19 cellular contexts compared by ENCODE assay signal in the genomic region with DNA sequence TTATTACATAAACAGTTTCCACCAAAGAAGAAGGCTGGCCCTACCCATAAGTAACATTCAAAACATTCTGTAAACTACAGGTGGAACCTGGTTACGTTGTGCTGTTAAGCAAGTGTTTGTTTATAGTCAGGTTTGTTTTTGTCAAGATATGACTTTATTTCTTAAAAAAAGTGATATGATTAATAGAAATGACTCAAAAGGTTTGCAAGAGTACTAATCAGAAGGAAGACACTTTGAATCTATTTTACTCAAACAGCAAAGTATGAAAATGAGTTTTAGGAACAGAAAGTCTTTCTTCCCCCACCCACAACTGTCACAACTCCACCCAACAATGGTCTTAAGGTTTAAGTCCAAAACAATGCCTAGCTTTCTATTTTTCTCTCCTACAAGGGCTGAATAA.
DNase-seq lines count a peak whose midpoint lies in the region; ATAC-seq and TF ChIP-seq lines count a peak whose summit lies in the region.
"Had no signal": no experiment of that assay in that cellular context is flagged by ENCODE, and none has a peak within 500 bp of the region (broad histone marks: within the 10 kb centered on the region; RNA-seq: fewer than 3 reads in every experiment).

No MANE protein-coding gene starts in this region.

- no peaks in the 10 kb centered on the region for H3K36me3 Mint-ChIP-seq in activated naive CD8-positive, alpha-beta T cell treated with anti-CD3 and anti-CD28 coated beads, Interleukin-2, amount 50 U/mL, for 24 hours (ENCODE audit: low read depth)

- H3K36me3 ChIP-seq in GM06990 (ENCODE audit: control insufficient read depth, insufficient read depth, low read length) (no peaks in the 10 kb centered on the region), PC-9 (ENCODE audit: low read depth) (0 out of 2 replicates have a peak, but pooled peaks cover 6% of the 10 kb centered on the region), esophagus squamous epithelium (no peaks in the 10 kb centered on the region)
- H3K36me3 ChIP-seq: cardiac muscle cell, SJCRH30, stomach had no signal

- H3K27me3 Mint-ChIP-seq in activated naive CD8-positive, alpha-beta T cell treated with anti-CD3 and anti-CD28 coated beads, Interleukin-2, amount 50 U/mL, for 24 hours: peaks cover 2% of the 10 kb centered on the region
- H3K27me3 Mint-ChIP-seq: CD4-positive, alpha-beta T cell had no signal

- H3K27ac Mint-ChIP-seq in activated naive CD8-positive, alpha-beta T cell treated with anti-CD3 and anti-CD28 coated beads, Interleukin-2, amount 50 U/mL, for 24 hours: no peak overlapping the region
- H3K27ac Mint-ChIP-seq: CD4-positive, alpha-beta T cell had no signal

- H3K27ac ChIP-seq in PC-9: peak overlapping the region; percentile 62
- no peak overlapping the region for H3K27ac ChIP-seq in esophagus squamous epithelium
- H3K27ac ChIP-seq: cardiac muscle cell, SJCRH30, stomach had no signal

- H3K4me1 Mint-ChIP-seq in activated naive CD8-positive, alpha-beta T cell treated with anti-CD3 and anti-CD28 coated beads, Interleukin-2, amount 50 U/mL, for 24 hours: no peaks in the 10 kb centered on the region

- intact Hi-C loops in PC-9 (cut with micrococcal nuclease; ENCODE audit: unreplicated experiment): loop anchor here (1.0 to 5.0 kb wide), 4 partner anchors 20 to 352 kb away; no protein-coding TSS in a partner anchor
- intact Hi-C loops in esophagus squamous epithelium (cut with DNase I): no loop called here

- H3K27me3 ChIP-seq in GM06990 (replicated peaks; ENCODE audit: control insufficient read depth, insufficient read depth, low read length) (no peaks in the 10 kb centered on the region), PC-9 (ENCODE audit: insufficient read depth, low read depth) (no peaks in the 10 kb centered on the region), esophagus squamous epithelium (no peaks in the 10 kb centered on the region)
- H3K27me3 ChIP-seq: cardiac muscle cell, SJCRH30, stomach had no signal

- no peak for TF ChIP-seq POLR2A in esophagus squamous epithelium (IDR thresholded peaks at IDR 0.05)

- peaks cover 17% of the 10 kb centered on the region for H3F3A ChIP-seq in PC-9 (ENCODE audit: insufficient read depth, low read depth)

- H3K4me3 Mint-ChIP-seq in activated naive CD8-positive, alpha-beta T cell treated with anti-CD3 and anti-CD28 coated beads, Interleukin-2, amount 50 U/mL, for 24 hours: no peak overlapping the region
- H3K4me3 Mint-ChIP-seq: CD4-positive, alpha-beta T cell had no signal

- no TSS peak for BruUV-seq in PC-9 (replicated peaks; lab: Mats Ljungman, UMichigan)

- no peaks in the 10 kb centered on the region for H3K9me3 Mint-ChIP-seq in activated naive CD8-positive, alpha-beta T cell treated with anti-CD3 and anti-CD28 coated beads, Interleukin-2, amount 50 U/mL, for 24 hours
- H3K9me3 Mint-ChIP-seq: CD4-positive, alpha-beta T cell had no signal

- ATAC-seq in GM19455 (IDR thresholded peaks at IDR 0.05; ENCODE audit: unreplicated experiment): peak; percentile 63
- ATAC-seq in HG03045 (IDR thresholded peaks at IDR 0.05; ENCODE audit: unreplicated experiment): peak; percentile 49
- no peak for ATAC-seq in activated naive CD8-positive, alpha-beta T cell treated with anti-CD3 and anti-CD28 coated beads, Interleukin-2, amount 50 U/mL, for 24 hours
- ATAC-seq: right cardiac atrium had no signal

- H3K9me3 ChIP-seq in PC-9 (ENCODE audit: insufficient read depth, low read depth): peaks cover 25% of the 10 kb centered on the region
- no peaks in the 10 kb centered on the region for H3K9me3 ChIP-seq in esophagus squamous epithelium
- H3K9me3 ChIP-seq: SJCRH30, stomach had no signal

- no peak for TF ChIP-seq CTCF in GM06990 (IDR thresholded peaks at IDR 0.05; ENCODE audit: insufficient read depth, low read length, poor library complexity, severe bottlenecking)
- TF ChIP-seq CTCF in PC-9 (conservative IDR thresholded peaks at IDR 0.05): no peak
- no peak for TF ChIP-seq CTCF in esophagus squamous epithelium (IDR thresholded peaks at IDR 0.05)

- H3K4me3 ChIP-seq in GM06990 (replicated peaks; ENCODE audit: low read depth, low read length) (no peak overlapping the region), PC-9 (no peak overlapping the region), esophagus squamous epithelium (no peak overlapping the region)
- H3K4me3 ChIP-seq: cardiac muscle cell, SJCRH30, stomach had no signal

- CTCF ChIA-PET in PC-9 (lab: Charles Lee): interaction anchor here (0.7 kb wide), 1 partner anchor 21 kb away, joined by 3 read pairs; no protein-coding TSS in a partner anchor

- H3K79me2 ChIP-seq in PC-9 (ENCODE audit: low read depth): no peaks in the 10 kb centered on the region

- no peaks in the 10 kb centered on the region for H4K20me1 ChIP-seq in PC-9 (ENCODE audit: insufficient read depth)

- no peaks in the 10 kb centered on the region for H3K9me2 ChIP-seq in PC-9 (ENCODE audit: insufficient read depth)

- H3K4me1 ChIP-seq in PC-9 (replicated peaks; ENCODE audit: insufficient read depth) (peaks cover 37% of the 10 kb centered on the region), esophagus squamous epithelium (peaks cover 0 to 33% (median 0%) of the 10 kb centered on the region in 3 donors)
- H3K4me1 ChIP-seq: SJCRH30 had no signal

- H2AFZ ChIP-seq in PC-9: no peak overlapping the region

- peak; percentile 20 for DNase-seq in GM06990 (ENCODE audit: extremely low read depth, insufficient read length)
- no peak for DNase-seq in PC-9
- DNase-seq in NCI-H510A (lab: John Stamatoyannopoulos, UW): no peak
- DNase-seq in esophagus squamous epithelium (lab: John Stamatoyannopoulos, UW): no peak
- DNase-seq in activated naive CD8-positive, alpha-beta T cell treated with anti-CD3 and anti-CD28 coated beads, Interleukin-2, amount 50 U/mL, for 24 hours: no peak
- no peak for DNase-seq in activated CD4-positive, alpha-beta T cell treated with anti-CD3 and anti-CD28 coated beads, Interleukin-2, amount 50 U/mL, for 1 hour
- DNase-seq: ACHN; activated CD4-positive, CD25-positive, alpha-beta regulatory T cell; CD4-positive, alpha-beta T cell; DND-41; NCI-H187 treated with DMSO at 0.1 percent for 48 hours; NCI-H524; nucleus accumbens; right cardiac atrium; SJCRH30; stomach had no signal

- POLR2A ChIA-PET in PC-9 (lab: Charles Lee; ENCODE audit: unreplicated experiment): interaction anchor here (1.1 kb wide), 1 partner anchor 222 kb away, joined by 4 read pairs; no protein-coding TSS in a partner anchor

- no peak overlapping the region for H3K4me2 ChIP-seq in PC-9

- WGBS in esophagus squamous epithelium, 2 donors: 53 to 57% methylated on average over 1 of the region's 1 CpG
